In genomic region chr16:79601092-79601977, GRCh38 we compare ENCODE assay signal across 8 cellular contexts. TPM values are rescaled to one million over a fixed set of nuclear protein-coding genes. Genes with fewer than 3 reads are reported as not detected.
DNase-seq lines count a peak whose midpoint lies in the region.

No MANE protein-coding gene starts in this region.

- H3K4me1 ChIP-seq in ectodermal cell (ENCODE audit: control insufficient read depth, insufficient read depth, low read length) = peaks cover 3% of the 10 kb centered on the region
- peaks cover 2 to 45% (median 16%) of the 10 kb centered on the region in 5 donors for H3K4me1 ChIP-seq in subcutaneous abdominal adipose tissue (ENCODE audit: control insufficient read depth in 5 of 5, insufficient read depth in 5 of 5, low read length in 5 of 5)

- peak overlapping the region; percentile 63 to 87 (median 85) for H3K9ac ChIP-seq in subcutaneous abdominal adipose tissue (ENCODE audit: low read length in 5 of 5)

- H3K36me3 ChIP-seq in ectodermal cell (ENCODE audit: control insufficient read depth, insufficient read depth, low read length) (no peaks in the 10 kb centered on the region), subcutaneous abdominal adipose tissue (ENCODE audit: control insufficient read depth in 5 of 5, insufficient read depth in 5 of 5, low read length in 5 of 5) (no peaks in the 10 kb centered on the region)

- H3K27ac ChIP-seq in ectodermal cell (ENCODE audit: insufficient read depth, low read depth, low read length, poor library complexity, severe bottlenecking) = no peak overlapping the region
- H3K27ac ChIP-seq in subcutaneous abdominal adipose tissue (ENCODE audit: low read depth, low read length) = peak overlapping the region; percentile 95

- 0% methylated on average over 46 to 51 of the region's 51 CpGs for WGBS in ectodermal cell, 2 experiments

- H3K9me3 ChIP-seq in ectodermal cell (ENCODE audit: control insufficient read depth, low read length) (no peaks in the 10 kb centered on the region), subcutaneous abdominal adipose tissue (ENCODE audit: control insufficient read depth in 5 of 5, low read length in 5 of 5) (no peaks in the 10 kb centered on the region)

- H3K4me3 ChIP-seq in ectodermal cell (ENCODE audit: insufficient read depth, low read depth, low read length) (peak overlapping the region; percentile 65), subcutaneous abdominal adipose tissue (ENCODE audit: low read depth in 1 of 5, low read length in 5 of 5) (peak overlapping the region; percentile 89 to 98 (median 92))

- peaks cover 9% of the 10 kb centered on the region for H3K27me3 ChIP-seq in ectodermal cell (ENCODE audit: control insufficient read depth, insufficient read depth, low read length, poor library complexity, severe bottlenecking)
- no peaks in the 10 kb centered on the region for H3K27me3 ChIP-seq in subcutaneous abdominal adipose tissue (ENCODE audit: control insufficient read depth in 5 of 5, insufficient read depth in 4 of 5, low read length in 5 of 5)

- DNase-seq in NCI-H345 (lab: John Stamatoyannopoulos, UW) (peak; percentile 70), NCI-H345 treated with DMSO at 0.1 percent for 48 hours (lab: John Stamatoyannopoulos, UW; ENCODE audit: unreplicated experiment) (no peak), T-helper 9 cell (peak; percentile 29), medulla oblongata (ENCODE audit: extremely low spot score) (peak; percentile 58), GM19240 (ENCODE audit: insufficient read length, low spot score) (no peak), pons (ENCODE audit: low spot score) (no peak)

RNA-seq across cellular contexts. Expression of gene MAF, which starts 0.8 kb away (rescaled TPM):
- polyA plus RNA-seq in ectodermal cell (2013, experiment 1 of 4) = 9.6 TPM
- polyA plus RNA-seq in ectodermal cell (2013, experiment 2 of 4) = 7.4 TPM
- polyA plus RNA-seq in ectodermal cell (2013, experiment 3 of 4) = 7.6 TPM
- 8.5 TPM for polyA plus RNA-seq in ectodermal cell (2013, experiment 4 of 4)

Comparison
In these comparisons a context has a peak if more than half of its experiments do, and no peak if none do; other contexts are left out.
1. DNase-seq: peak in NCI-H345 (single experiment), T-helper 9 cell (single experiment) and medulla oblongata (single experiment); none in NCI-H345 treated with DMSO at 0.1 percent for 48 hours (single experiment), GM19240 (single experiment) and pons (single experiment).